ENCODE assay signal across 2 cellular contexts in genomic region chr1:24253569-24253968, GRCh38.
TF ChIP-seq lines count a peak whose summit lies in the region.

No MANE protein-coding gene starts in this region.

TF ChIP-seq in HCT116, 20 proteins besides CTCF, POLR2A, EP300 and RAD21:
- TF ChIP-seq FOSL1 (IDR thresholded peaks at IDR 0.05; ENCODE audit: low read depth) = no peak
TF ChIP-seq in HCT116: peak in this region for 0.

TF ChIP-seq in WTC11, 78 proteins besides CTCF, POLR2A, EP300 and RAD21:
- no peak for TF ChIP-seq ZNF281 (CRISPR knock-in tag; IDR thresholded peaks at IDR 0.05)
- TF ChIP-seq ZNF671 (CRISPR knock-in tag; IDR thresholded peaks at IDR 0.05) = no peak
- no peak for TF ChIP-seq FOXP4 (CRISPR knock-in tag; IDR thresholded peaks at IDR 0.05)
- no peak for TF ChIP-seq ZNF138 (CRISPR knock-in tag; conservative IDR thresholded peaks at IDR 0.05)
- TF ChIP-seq ATF1 (CRISPR knock-in tag; IDR thresholded peaks at IDR 0.05) = no peak
